8 cellular contexts compared by ENCODE assay signal in genomic region chr3:150603090-150603887, GRCh38. TPM values are rescaled to one million over a fixed set of nuclear protein-coding genes. Genes with fewer than 3 reads are reported as not detected.
DNase-seq lines count a peak whose midpoint lies in the region; ATAC-seq and TF ChIP-seq lines count a peak whose summit lies in the region.

Gene SELENOT (plus strand): TSS chr3:150603321. CDS start chr3:150603363, 42 bp downstream.

- BruUV-seq in PC-3 (replicated peaks; lab: Mats Ljungman, UMichigan), result no TSS peak

- peak; percentile 11; the same call in 1 of the 2 replicates for TF ChIP-seq EP300 in Ishikawa (IDR thresholded peaks at IDR 0.05; ENCODE audit: borderline replicate concordance)

- H3K27ac ChIP-seq in PC-3 (ENCODE audit: low read length) (peak within 1 kb of the TSS; percentile 85), mucosa of rectum (ENCODE audit: low read depth in 2 of 2, low read length in 2 of 2) (peak within 1 kb of the TSS; percentile 96 to 97)

- peaks cover 92% of the 10 kb centered on the region for H3K79me2 ChIP-seq in PC-3 (ENCODE audit: low read length)

- H4K20me1 ChIP-seq in PC-3 (ENCODE audit: low read length), result peaks cover 36% of the 10 kb centered on the region

- H3F3A ChIP-seq in PC-3 (ENCODE audit: low read length, unreplicated experiment), result peaks cover 15% of the 10 kb centered on the region

- no peaks in the 10 kb centered on the region for H3K9me2 ChIP-seq in PC-3 (replicated peaks; ENCODE audit: low read length)

- TF ChIP-seq CTCF in PC-3 (conservative IDR thresholded peaks at IDR 0.05; ENCODE audit: low read depth, low read length) (peak; percentile 40), epithelial cell of proximal tubule (conservative IDR thresholded peaks at IDR 0.05; ENCODE audit: low read depth, low read length) (peak; percentile 11)

- POLR2A ChIA-PET in PC-3 (lab: Charles Lee; ENCODE audit: unreplicated experiment), result interaction anchor here (0.6 kb wide), 1 partner anchor 651 kb away, joined by 3 read pairs; no protein-coding TSS in a partner anchor

- H3K9ac ChIP-seq in PC-3 (ENCODE audit: low read length) (peak within 1 kb of the TSS; percentile 93), mucosa of rectum (ENCODE audit: low read depth in 1 of 2, low read length in 2 of 2) (peak within 1 kb of the TSS; percentile 88 to 93)

- peak within 1 kb of the TSS; percentile 77 for H2AFZ ChIP-seq in PC-3 (ENCODE audit: low read length)

- no peaks in the 10 kb centered on the region for H3K9me3 ChIP-seq in PC-3 (ENCODE audit: low read length)
- H3K9me3 ChIP-seq in mucosa of rectum (ENCODE audit: control insufficient read depth in 2 of 2, low read length in 2 of 2), result no peaks in the 10 kb centered on the region

- DNase-seq in DMS153 (lab: John Stamatoyannopoulos, UW), result peak; percentile 89
- peak; percentile 97 for DNase-seq in PC-3
- DNase-seq in activated T-cell treated with anti-CD3 and anti-CD28 coated beads for 48 hours (ENCODE audit: low read depth), result peak; percentile 95
- peak; percentile 68 for DNase-seq in epithelial cell of proximal tubule (ENCODE audit: low read depth)
- DNase-seq in stimulated activated CD8-positive, alpha-beta memory T cell treated with anti-CD3 and anti-CD28 coated beads, Interleukin-4, amount 100 ng/mL, for 48 hours, result peak; percentile 94

- TF ChIP-seq RAD21 in Ishikawa (IDR thresholded peaks at IDR 0.05; ENCODE audit: low read depth), result no peak

- intact Hi-C loops in PC-3 (cut with micrococcal nuclease), result loop anchor here (2.0 to 5.0 kb wide), 3 partner anchors 56 to 160 kb away; partner anchors contain the start of genes EIF2A, ERICH6, SERP1 and SIAH2

- H3K36me3 ChIP-seq in PC-3 (ENCODE audit: low read depth, low read length), result peaks cover 21% of the 10 kb centered on the region; the same call in 1 of the 2 replicates
- H3K36me3 ChIP-seq in mucosa of rectum (ENCODE audit: control insufficient read depth in 2 of 2, insufficient read depth in 2 of 2, low read length in 2 of 2), result peaks cover 0 to 3% of the 10 kb centered on the region in 2 donors

- peak within 1 kb of the TSS; percentile 94 for H3K4me2 ChIP-seq in PC-3 (ENCODE audit: low read length)

- CTCF ChIA-PET in PC-3 (lab: Charles Lee), result interaction anchor here (0.8 kb wide), 1 partner anchor 17 kb away, joined by 5 read pairs; no protein-coding TSS in a partner anchor

- H3K27me3 ChIP-seq in PC-3 (ENCODE audit: low read length) (no peaks in the 10 kb centered on the region), mucosa of rectum (ENCODE audit: control insufficient read depth in 2 of 2, insufficient read depth in 2 of 2, low read length in 2 of 2) (no peaks in the 10 kb centered on the region)

- H3K4me1 ChIP-seq in PC-3 (ENCODE audit: insufficient read depth, low read length) (peaks cover 43% of the 10 kb centered on the region), mucosa of rectum (ENCODE audit: control insufficient read depth in 2 of 2, insufficient read depth in 2 of 2, low read length in 2 of 2) (peaks cover 8 to 15% of the 10 kb centered on the region in 2 donors)

- H3K4me3 ChIP-seq in PC-3 (ENCODE audit: low read length) (peak within 1 kb of the TSS; percentile 94), epithelial cell of proximal tubule (ENCODE audit: low read depth, low read length) (peak within 1 kb of the TSS; percentile 93), mucosa of rectum (ENCODE audit: low read length in 2 of 2) (peak within 1 kb of the TSS; percentile 91 to 96)

- peak; percentile 45 for ATAC-seq in GM21529 (IDR thresholded peaks at IDR 0.05; ENCODE audit: unreplicated experiment)
- peak; percentile 69 for ATAC-seq in PC-3

TF ChIP-seq in Ishikawa, 13 proteins besides CTCF, POLR2A, EP300 and RAD21:
- TF ChIP-seq TEAD4 (IDR thresholded peaks at IDR 0.05) (0 out of 2 replicates have a peak, but pooled peaks have one; percentile 4), CREB1 (IDR thresholded peaks at IDR 0.05; ENCODE audit: low read depth) (no peak), NFIC (IDR thresholded peaks at IDR 0.05) (peak; percentile 28; the same call in 1 of the 2 replicates), EGR1 (IDR thresholded peaks at IDR 0.05) (peak; percentile 17; the same call in 1 of the 2 replicates), TCF12 (IDR thresholded peaks at IDR 0.05; ENCODE audit: low read depth) (no peak; the same call in 1 of the 2 replicates), YY1 (IDR thresholded peaks at IDR 0.05; ENCODE audit: low read depth) (peak; percentile 83), TAF1 (IDR thresholded peaks at IDR 0.05; ENCODE audit: low read depth) (peak; percentile 96), CEBPB (IDR thresholded peaks at IDR 0.05) (no peak), MAX (IDR thresholded peaks at IDR 0.05) (peak; percentile 50), ZBTB7A (IDR thresholded peaks at IDR 0.05; ENCODE audit: low read depth) (no peak), REST (IDR thresholded peaks at IDR 0.05; ENCODE audit: low read depth) (0 out of 2 replicates have a peak, but pooled peaks have one; percentile 33), USF1 (IDR thresholded peaks at IDR 0.05) (no peak), FOXM1 (IDR thresholded peaks at IDR 0.05; ENCODE audit: borderline replicate concordance, low read depth) (0 out of 2 replicates have a peak, but pooled peaks have one; percentile 32)

RNA-seq across cellular contexts. Expression of gene SELENOT, which starts in this region (rescaled TPM):
- 109 and 119 TPM in 2 replicates for total RNA-seq in PC-3 (2014; rRNA removed)
- 104 and 108 TPM in 2 replicates for total RNA-seq in epithelial cell of proximal tubule

Comparison
In these comparisons a context has a peak if more than half of its experiments do, and no peak if none do; other contexts are left out.
1. Peak in every context shown above with its lines: DNase-seq, ATAC-seq, H3K4me3 ChIP-seq and H3K27ac ChIP-seq.